In the genomic region with DNA sequence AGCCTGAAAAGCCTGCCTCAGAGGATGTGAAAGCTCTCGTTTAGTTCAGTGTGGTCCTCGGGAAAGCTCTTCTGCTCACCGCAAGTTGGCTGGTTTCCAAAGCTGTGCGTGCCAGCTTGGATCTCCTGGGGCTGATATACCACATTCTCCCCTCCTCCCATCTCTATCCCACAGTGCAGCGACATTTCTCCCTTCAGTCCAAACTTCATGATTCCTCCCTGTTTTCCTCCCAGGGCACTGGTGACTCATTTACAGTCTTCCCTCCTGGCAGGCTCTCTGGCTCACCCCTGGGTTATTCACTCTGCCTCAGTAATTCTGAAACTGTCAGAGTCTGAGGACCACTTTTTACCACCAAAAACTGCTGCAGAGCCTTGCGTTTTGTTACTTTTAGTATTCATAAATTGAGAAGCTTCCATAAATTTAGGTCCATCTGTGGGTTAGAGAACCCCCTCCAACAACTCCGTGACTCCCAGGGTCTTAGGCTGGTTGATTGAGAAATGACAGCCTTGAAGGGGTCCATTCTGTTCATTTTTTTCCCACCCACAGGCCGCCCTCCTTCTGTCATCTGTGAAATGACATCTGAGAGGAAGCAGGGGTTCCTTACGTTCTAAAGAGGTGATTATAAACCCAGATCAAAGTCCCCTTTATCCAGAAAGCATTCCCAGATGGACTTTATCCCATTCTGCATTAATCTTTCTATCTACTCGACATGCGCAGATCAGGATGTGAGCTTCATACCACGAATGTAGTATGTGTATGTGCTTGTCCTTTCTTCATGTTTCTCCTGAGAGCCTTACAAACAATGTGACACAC, we compare ENCODE assay signal across 1 cellular context.
TF ChIP-seq lines count a peak whose summit lies in the region.

No MANE protein-coding gene starts in this region.

TF ChIP-seq in HepG2, 621 proteins besides CTCF, POLR2A, EP300 and RAD21 (continues in another document):
- no peak for TF ChIP-seq ZNF547 (CRISPR knock-in tag; IDR thresholded peaks at IDR 0.05)
- TF ChIP-seq REPIN1 (CRISPR knock-in tag; IDR thresholded peaks at IDR 0.05; ENCODE audit: borderline replicate concordance, low read depth), result no peak
- TF ChIP-seq FOXK2 (IDR thresholded peaks at IDR 0.05), result no peak
- peak; percentile 43; the same call in 1 of the 2 replicates for TF ChIP-seq HNF4A (CRISPR knock-in tag; IDR thresholded peaks at IDR 0.05)
- peak; percentile 14; the same call in 1 of the 2 replicates for TF ChIP-seq FOXO1 (CRISPR knock-in tag; IDR thresholded peaks at IDR 0.05)
- no peak for TF ChIP-seq IKZF1 (IDR thresholded peaks at IDR 0.05)
- TF ChIP-seq ZFP36L2 (CRISPR knock-in tag; IDR thresholded peaks at IDR 0.05), result no peak
- TF ChIP-seq, protein P1, sequence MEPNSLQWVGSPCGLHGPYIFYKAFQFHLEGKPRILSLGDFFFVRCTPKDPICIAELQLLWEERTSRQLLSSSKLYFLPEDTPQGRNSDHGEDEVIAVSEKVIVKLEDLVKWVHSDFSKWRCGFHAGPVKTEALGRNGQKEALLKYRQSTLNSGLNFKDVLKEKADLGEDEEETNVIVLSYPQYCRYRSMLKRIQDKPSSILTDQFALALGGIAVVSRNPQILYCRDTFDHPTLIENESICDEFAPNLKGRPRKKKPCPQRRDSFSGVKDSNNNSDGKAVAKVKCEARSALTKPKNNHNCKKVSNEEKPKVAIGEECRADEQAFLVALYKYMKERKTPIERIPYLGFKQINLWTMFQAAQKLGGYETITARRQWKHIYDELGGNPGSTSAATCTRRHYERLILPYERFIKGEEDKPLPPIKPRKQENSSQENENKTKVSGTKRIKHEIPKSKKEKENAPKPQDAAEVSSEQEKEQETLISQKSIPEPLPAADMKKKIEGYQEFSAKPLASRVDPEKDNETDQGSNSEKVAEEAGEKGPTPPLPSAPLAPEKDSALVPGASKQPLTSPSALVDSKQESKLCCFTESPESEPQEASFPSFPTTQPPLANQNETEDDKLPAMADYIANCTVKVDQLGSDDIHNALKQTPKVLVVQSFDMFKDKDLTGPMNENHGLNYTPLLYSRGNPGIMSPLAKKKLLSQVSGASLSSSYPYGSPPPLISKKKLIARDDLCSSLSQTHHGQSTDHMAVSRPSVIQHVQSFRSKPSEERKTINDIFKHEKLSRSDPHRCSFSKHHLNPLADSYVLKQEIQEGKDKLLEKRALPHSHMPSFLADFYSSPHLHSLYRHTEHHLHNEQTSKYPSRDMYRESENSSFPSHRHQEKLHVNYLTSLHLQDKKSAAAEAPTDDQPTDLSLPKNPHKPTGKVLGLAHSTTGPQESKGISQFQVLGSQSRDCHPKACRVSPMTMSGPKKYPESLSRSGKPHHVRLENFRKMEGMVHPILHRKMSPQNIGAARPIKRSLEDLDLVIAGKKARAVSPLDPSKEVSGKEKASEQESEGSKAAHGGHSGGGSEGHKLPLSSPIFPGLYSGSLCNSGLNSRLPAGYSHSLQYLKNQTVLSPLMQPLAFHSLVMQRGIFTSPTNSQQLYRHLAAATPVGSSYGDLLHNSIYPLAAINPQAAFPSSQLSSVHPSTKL (CRISPR knock-in tag; IDR thresholded peaks at IDR 0.05), result 0 out of 2 replicates have a peak, but pooled peaks have one; percentile 31
- no peak for TF ChIP-seq ZNF224 (CRISPR knock-in tag; IDR thresholded peaks at IDR 0.05)
- TF ChIP-seq ZNF652 (CRISPR knock-in tag; IDR thresholded peaks at IDR 0.05; ENCODE audit: borderline replicate concordance, low read depth), result no peak
- TF ChIP-seq FOSL2 (CRISPR knock-in tag; IDR thresholded peaks at IDR 0.05), result peak; percentile 90
- TF ChIP-seq LCORL (IDR thresholded peaks at IDR 0.05), result no peak
- TF ChIP-seq LCORL (CRISPR knock-in tag; IDR thresholded peaks at IDR 0.05), result no peak
- TF ChIP-seq, protein P2, sequence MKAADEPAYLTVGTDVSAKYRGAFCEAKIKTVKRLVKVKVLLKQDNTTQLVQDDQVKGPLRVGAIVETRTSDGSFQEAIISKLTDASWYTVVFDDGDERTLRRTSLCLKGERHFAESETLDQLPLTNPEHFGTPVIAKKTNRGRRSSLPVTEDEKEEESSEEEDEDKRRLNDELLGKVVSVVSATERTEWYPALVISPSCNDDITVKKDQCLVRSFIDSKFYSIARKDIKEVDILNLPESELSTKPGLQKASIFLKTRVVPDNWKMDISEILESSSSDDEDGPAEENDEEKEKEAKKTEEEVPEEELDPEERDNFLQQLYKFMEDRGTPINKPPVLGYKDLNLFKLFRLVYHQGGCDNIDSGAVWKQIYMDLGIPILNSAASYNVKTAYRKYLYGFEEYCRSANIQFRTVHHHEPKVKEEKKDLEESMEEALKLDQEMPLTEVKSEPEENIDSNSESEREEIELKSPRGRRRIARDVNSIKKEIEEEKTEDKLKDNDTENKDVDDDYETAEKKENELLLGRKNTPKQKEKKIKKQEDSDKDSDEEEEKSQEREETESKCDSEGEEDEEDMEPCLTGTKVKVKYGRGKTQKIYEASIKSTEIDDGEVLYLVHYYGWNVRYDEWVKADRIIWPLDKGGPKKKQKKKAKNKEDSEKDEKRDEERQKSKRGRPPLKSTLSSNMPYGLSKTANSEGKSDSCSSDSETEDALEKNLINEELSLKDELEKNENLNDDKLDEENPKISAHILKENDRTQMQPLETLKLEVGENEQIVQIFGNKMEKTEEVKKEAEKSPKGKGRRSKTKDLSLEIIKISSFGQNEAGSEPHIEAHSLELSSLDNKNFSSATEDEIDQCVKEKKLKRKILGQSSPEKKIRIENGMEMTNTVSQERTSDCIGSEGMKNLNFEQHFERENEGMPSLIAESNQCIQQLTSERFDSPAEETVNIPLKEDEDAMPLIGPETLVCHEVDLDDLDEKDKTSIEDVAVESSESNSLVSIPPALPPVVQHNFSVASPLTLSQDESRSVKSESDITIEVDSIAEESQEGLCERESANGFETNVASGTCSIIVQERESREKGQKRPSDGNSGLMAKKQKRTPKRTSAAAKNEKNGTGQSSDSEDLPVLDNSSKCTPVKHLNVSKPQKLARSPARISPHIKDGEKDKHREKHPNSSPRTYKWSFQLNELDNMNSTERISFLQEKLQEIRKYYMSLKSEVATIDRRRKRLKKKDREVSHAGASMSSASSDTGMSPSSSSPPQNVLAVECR (CRISPR knock-in tag; IDR thresholded peaks at IDR 0.05; ENCODE audit: borderline replicate concordance), result peak; percentile 19; the same call in 1 of the 2 replicates
- 0 out of 2 replicates have a peak, but pooled peaks have one; percentile 61 for TF ChIP-seq NCOR1 (IDR thresholded peaks at IDR 0.05; ENCODE audit: borderline replicate concordance, low read length)
- peak; percentile 67; the same call in 1 of the 2 replicates for TF ChIP-seq IRF2 (CRISPR knock-in tag; IDR thresholded peaks at IDR 0.05)
- peak; percentile 35; the same call in 1 of the 2 replicates for TF ChIP-seq KDM1A (CRISPR knock-in tag; IDR thresholded peaks at IDR 0.05)
- TF ChIP-seq PAWR (CRISPR knock-in tag; IDR thresholded peaks at IDR 0.05; ENCODE audit: borderline replicate concordance), result no peak
- TF ChIP-seq ZNF572 (CRISPR knock-in tag; IDR thresholded peaks at IDR 0.05), result no peak
- TF ChIP-seq ZSCAN12 (CRISPR knock-in tag; IDR thresholded peaks at IDR 0.05), result 0 out of 2 replicates have a peak, but pooled peaks have one; percentile 63
- TF ChIP-seq, protein P3, sequence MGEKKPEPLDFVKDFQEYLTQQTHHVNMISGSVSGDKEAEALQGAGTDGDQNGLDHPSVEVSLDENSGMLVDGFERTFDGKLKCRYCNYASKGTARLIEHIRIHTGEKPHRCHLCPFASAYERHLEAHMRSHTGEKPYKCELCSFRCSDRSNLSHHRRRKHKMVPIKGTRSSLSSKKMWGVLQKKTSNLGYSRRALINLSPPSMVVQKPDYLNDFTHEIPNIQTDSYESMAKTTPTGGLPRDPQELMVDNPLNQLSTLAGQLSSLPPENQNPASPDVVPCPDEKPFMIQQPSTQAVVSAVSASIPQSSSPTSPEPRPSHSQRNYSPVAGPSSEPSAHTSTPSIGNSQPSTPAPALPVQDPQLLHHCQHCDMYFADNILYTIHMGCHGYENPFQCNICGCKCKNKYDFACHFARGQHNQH (CRISPR knock-in tag; IDR thresholded peaks at IDR 0.05), result no peak
- TF ChIP-seq ZBTB20 (CRISPR knock-in tag; IDR thresholded peaks at IDR 0.05; ENCODE audit: borderline replicate concordance, low read depth), result no peak
- TF ChIP-seq, protein P4, sequence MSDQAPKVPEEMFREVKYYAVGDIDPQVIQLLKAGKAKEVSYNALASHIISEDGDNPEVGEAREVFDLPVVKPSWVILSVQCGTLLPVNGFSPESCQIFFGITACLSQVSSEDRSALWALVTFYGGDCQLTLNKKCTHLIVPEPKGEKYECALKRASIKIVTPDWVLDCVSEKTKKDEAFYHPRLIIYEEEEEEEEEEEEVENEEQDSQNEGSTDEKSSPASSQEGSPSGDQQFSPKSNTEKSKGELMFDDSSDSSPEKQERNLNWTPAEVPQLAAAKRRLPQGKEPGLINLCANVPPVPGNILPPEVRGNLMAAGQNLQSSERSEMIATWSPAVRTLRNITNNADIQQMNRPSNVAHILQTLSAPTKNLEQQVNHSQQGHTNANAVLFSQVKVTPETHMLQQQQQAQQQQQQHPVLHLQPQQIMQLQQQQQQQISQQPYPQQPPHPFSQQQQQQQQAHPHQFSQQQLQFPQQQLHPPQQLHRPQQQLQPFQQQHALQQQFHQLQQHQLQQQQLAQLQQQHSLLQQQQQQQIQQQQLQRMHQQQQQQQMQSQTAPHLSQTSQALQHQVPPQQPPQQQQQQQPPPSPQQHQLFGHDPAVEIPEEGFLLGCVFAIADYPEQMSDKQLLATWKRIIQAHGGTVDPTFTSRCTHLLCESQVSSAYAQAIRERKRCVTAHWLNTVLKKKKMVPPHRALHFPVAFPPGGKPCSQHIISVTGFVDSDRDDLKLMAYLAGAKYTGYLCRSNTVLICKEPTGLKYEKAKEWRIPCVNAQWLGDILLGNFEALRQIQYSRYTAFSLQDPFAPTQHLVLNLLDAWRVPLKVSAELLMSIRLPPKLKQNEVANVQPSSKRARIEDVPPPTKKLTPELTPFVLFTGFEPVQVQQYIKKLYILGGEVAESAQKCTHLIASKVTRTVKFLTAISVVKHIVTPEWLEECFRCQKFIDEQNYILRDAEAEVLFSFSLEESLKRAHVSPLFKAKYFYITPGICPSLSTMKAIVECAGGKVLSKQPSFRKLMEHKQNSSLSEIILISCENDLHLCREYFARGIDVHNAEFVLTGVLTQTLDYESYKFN (CRISPR knock-in tag; conservative IDR thresholded peaks at IDR 0.05), result peak; percentile 47
- no peak for TF ChIP-seq XBP1 (CRISPR knock-in tag; IDR thresholded peaks at IDR 0.05)
- TF ChIP-seq ZNF451 (CRISPR knock-in tag; IDR thresholded peaks at IDR 0.05), result 0 out of 2 replicates have a peak, but pooled peaks have one; percentile 11
- no peak for TF ChIP-seq NCOA2 (CRISPR knock-in tag; IDR thresholded peaks at IDR 0.05)
- TF ChIP-seq ZNF709 (CRISPR knock-in tag; IDR thresholded peaks at IDR 0.05), result no peak
- TF ChIP-seq, protein P5, sequence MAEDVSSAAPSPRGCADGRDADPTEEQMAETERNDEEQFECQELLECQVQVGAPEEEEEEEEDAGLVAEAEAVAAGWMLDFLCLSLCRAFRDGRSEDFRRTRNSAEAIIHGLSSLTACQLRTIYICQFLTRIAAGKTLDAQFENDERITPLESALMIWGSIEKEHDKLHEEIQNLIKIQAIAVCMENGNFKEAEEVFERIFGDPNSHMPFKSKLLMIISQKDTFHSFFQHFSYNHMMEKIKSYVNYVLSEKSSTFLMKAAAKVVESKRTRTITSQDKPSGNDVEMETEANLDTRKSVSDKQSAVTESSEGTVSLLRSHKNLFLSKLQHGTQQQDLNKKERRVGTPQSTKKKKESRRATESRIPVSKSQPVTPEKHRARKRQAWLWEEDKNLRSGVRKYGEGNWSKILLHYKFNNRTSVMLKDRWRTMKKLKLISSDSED (CRISPR knock-in tag; IDR thresholded peaks at IDR 0.05), result no peak
- TF ChIP-seq CCAR2 (optimal IDR thresholded peaks at IDR 0.05; ENCODE audit: low read depth, low read length), result no peak
- 0 out of 2 replicates have a peak, but pooled peaks have one; percentile 15 for TF ChIP-seq HMG20A (CRISPR knock-in tag; IDR thresholded peaks at IDR 0.05; ENCODE audit: borderline replicate concordance)
- TF ChIP-seq SOX5 (CRISPR knock-in tag; IDR thresholded peaks at IDR 0.05; ENCODE audit: borderline replicate concordance), result 0 out of 2 replicates have a peak, but pooled peaks have one; percentile 13
- no peak for TF ChIP-seq CEBPG (CRISPR knock-in tag; IDR thresholded peaks at IDR 0.05)
- TF ChIP-seq, protein P6, sequence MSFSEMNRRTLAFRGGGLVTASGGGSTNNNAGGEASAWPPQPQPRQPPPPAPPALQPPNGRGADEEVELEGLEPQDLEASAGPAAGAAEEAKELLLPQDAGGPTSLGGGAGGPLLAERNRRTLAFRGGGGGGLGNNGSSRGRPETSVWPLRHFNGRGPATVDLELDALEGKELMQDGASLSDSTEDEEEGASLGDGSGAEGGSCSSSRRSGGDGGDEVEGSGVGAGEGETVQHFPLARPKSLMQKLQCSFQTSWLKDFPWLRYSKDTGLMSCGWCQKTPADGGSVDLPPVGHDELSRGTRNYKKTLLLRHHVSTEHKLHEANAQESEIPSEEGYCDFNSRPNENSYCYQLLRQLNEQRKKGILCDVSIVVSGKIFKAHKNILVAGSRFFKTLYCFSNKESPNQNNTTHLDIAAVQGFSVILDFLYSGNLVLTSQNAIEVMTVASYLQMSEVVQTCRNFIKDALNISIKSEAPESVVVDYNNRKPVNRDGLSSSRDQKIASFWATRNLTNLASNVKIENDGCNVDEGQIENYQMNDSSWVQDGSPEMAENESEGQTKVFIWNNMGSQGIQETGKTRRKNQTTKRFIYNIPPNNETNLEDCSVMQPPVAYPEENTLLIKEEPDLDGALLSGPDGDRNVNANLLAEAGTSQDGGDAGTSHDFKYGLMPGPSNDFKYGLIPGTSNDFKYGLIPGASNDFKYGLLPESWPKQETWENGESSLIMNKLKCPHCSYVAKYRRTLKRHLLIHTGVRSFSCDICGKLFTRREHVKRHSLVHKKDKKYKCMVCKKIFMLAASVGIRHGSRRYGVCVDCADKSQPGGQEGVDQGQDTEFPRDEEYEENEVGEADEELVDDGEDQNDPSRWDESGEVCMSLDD (CRISPR knock-in tag; IDR thresholded peaks at IDR 0.05; ENCODE audit: borderline replicate concordance), result no peak
- TF ChIP-seq, protein P7, sequence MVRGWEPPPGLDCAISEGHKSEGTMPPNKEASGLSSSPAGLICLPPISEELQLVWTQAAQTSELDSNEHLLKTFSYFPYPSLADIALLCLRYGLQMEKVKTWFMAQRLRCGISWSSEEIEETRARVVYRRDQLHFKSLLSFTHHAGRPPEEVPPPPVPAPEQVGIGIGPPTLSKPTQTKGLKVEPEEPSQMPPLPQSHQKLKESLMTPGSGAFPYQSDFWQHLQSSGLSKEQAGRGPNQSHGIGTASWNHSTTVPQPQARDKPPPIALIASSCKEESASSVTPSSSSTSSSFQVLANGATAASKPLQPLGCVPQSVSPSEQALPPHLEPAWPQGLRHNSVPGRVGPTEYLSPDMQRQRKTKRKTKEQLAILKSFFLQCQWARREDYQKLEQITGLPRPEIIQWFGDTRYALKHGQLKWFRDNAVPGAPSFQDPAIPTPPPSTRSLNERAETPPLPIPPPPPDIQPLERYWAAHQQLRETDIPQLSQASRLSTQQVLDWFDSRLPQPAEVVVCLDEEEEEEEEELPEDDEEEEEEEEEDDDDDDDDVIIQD (CRISPR knock-in tag; IDR thresholded peaks at IDR 0.05; ENCODE audit: low read depth), result 0 out of 2 replicates have a peak, but pooled peaks have one; percentile 24
- TF ChIP-seq ZNF143 (CRISPR knock-in tag; IDR thresholded peaks at IDR 0.05), result 0 out of 2 replicates have a peak, but pooled peaks have one; percentile 24
- 0 out of 2 replicates have a peak, but pooled peaks have one; percentile 37 for TF ChIP-seq HDAC2 (CRISPR knock-in tag; IDR thresholded peaks at IDR 0.05)
- no peak for TF ChIP-seq SATB2 (CRISPR knock-in tag; IDR thresholded peaks at IDR 0.05)
- peak; percentile 54 for TF ChIP-seq SAP130 (CRISPR knock-in tag; IDR thresholded peaks at IDR 0.05; ENCODE audit: low read depth)
- TF ChIP-seq MED1 (CRISPR knock-in tag; IDR thresholded peaks at IDR 0.05), result 0 out of 2 replicates have a peak, but pooled peaks have one; percentile 30
- TF ChIP-seq, protein P8, sequence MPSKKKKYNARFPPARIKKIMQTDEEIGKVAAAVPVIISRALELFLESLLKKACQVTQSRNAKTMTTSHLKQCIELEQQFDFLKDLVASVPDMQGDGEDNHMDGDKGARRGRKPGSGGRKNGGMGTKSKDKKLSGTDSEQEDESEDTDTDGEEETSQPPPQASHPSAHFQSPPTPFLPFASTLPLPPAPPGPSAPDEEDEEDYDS (CRISPR knock-in tag; IDR thresholded peaks at IDR 0.05), result no peak
